ENCODE assay signal across 1 cellular context in the genomic region with DNA sequence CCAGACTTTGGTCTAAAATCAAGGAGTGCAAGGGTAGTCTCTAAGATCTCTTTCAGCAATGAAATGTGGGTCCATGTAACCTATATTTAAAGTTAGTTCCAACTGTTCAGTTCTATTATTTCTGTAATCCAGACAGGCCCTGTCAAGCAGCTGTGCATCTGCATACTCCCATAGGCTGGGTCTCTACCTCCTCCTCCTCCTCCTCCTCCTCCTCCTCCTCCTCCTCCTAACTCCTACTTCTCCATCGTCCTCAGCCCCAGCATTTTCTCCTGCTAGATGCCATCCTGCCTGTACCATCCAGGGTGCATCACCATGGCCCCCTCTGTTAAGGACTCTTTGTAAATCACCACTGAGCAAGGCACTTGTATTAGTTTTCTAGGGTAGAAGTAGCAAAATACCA.
TF ChIP-seq lines count a peak whose summit lies in the region.

No MANE protein-coding gene starts in this region.

TF ChIP-seq in WTC11, 78 proteins besides CTCF, POLR2A, EP300 and RAD21:
- TF ChIP-seq SMAD3 (CRISPR knock-in tag; IDR thresholded peaks at IDR 0.05; ENCODE audit: borderline replicate concordance) = no peak
- TF ChIP-seq, protein P1, sequence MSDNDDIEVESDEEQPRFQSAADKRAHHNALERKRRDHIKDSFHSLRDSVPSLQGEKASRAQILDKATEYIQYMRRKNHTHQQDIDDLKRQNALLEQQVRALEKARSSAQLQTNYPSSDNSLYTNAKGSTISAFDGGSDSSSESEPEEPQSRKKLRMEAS (CRISPR knock-in tag; IDR thresholded peaks at IDR 0.05) = no peak
- 0 out of 2 replicates have a peak, but pooled peaks have one; percentile 54 for TF ChIP-seq ZNF263 (CRISPR knock-in tag; IDR thresholded peaks at IDR 0.05; ENCODE audit: low read depth)
